In genomic region chr3:194824100-194824499, GRCh38 we compare ENCODE assay signal across 21 cellular contexts.
DNase-seq lines count a peak whose midpoint lies in the region; ATAC-seq, FAIRE-seq and TF ChIP-seq lines count a peak whose summit lies in the region.
"Had no signal": no experiment of that assay in that cellular context is flagged by ENCODE, and none has a peak within 500 bp of the region (broad histone marks: within the 10 kb centered on the region; RNA-seq: fewer than 3 reads in every experiment).

No MANE protein-coding gene starts in this region.

- H3K36me3 Mint-ChIP-seq in astrocyte (ENCODE audit: low read depth, unreplicated experiment), result peaks cover 2% of the 10 kb centered on the region
- H3K36me3 Mint-ChIP-seq in stimulated activated naive B cell treated with anti-CD40 and anti-IgM and Interleukin-4, amounts not matched to agents 10 μg/mL and 1 μg/mL and 100 μg/mL, for 72 hours, result peaks cover 0 to 2% of the 10 kb centered on the region in 2 donors
- H3K36me3 Mint-ChIP-seq in activated CD8-positive, alpha-beta T cell treated with anti-CD3 and anti-CD28 coated beads for 36 hours (ENCODE audit: low read depth), result no peaks in the 10 kb centered on the region

- peaks cover 3% of the 10 kb centered on the region for H3K4me1 Mint-ChIP-seq in astrocyte (ENCODE audit: low read depth, unreplicated experiment)
- H3K4me1 Mint-ChIP-seq in stimulated activated naive B cell treated with anti-CD40 and anti-IgM and Interleukin-4, amounts not matched to agents 10 μg/mL and 1 μg/mL and 100 μg/mL, for 72 hours, result peaks cover 0 to 2% of the 10 kb centered on the region in 2 donors
- no peaks in the 10 kb centered on the region for H3K4me1 Mint-ChIP-seq in activated CD8-positive, alpha-beta T cell treated with anti-CD3 and anti-CD28 coated beads for 36 hours (ENCODE audit: low read depth)

- no peak overlapping the region for H2AFZ ChIP-seq in astrocyte (ENCODE audit: low read depth, low read length)
- H2AFZ ChIP-seq: GM23248 had no signal

- H3K79me2 ChIP-seq in astrocyte (ENCODE audit: insufficient read depth, low read length), result no peaks in the 10 kb centered on the region

- WGBS in heart left ventricle, 4 donors, result 47 to 53% (median 49%) methylated on average over 4 of the region's 4 CpGs

- H3K27me3 Mint-ChIP-seq in astrocyte (ENCODE audit: low read depth, unreplicated experiment), result peaks cover 45% of the 10 kb centered on the region
- peaks cover 0 to 11% of the 10 kb centered on the region in 2 donors for H3K27me3 Mint-ChIP-seq in stimulated activated naive B cell treated with anti-CD40 and anti-IgM and Interleukin-4, amounts not matched to agents 10 μg/mL and 1 μg/mL and 100 μg/mL, for 72 hours
- H3K27me3 Mint-ChIP-seq in activated CD8-positive, alpha-beta T cell treated with anti-CD3 and anti-CD28 coated beads for 36 hours, result no peaks in the 10 kb centered on the region

- H3K27ac ChIP-seq in heart left ventricle (peak overlapping the region in 10 of 12 donors; percentile 22 to 91 (median 83)), astrocyte (ENCODE audit: low read depth, low read length) (no peak overlapping the region)
- H3K27ac ChIP-seq: C4-2B, GM23248 had no signal

- CTCF ChIA-PET in activated CD8-positive, alpha-beta T cell treated with anti-CD3 and anti-CD28 coated beads for 36 hours (lab: Charles Lee), result no interaction called here

- no peak for TF ChIP-seq CTCF in heart left ventricle (IDR thresholded peaks at IDR 0.05)
- no peak for TF ChIP-seq CTCF in astrocyte (IDR thresholded peaks at IDR 0.05; ENCODE audit: insufficient read depth, low read depth, low read length)
- no peak for TF ChIP-seq CTCF in mucosa of descending colon (IDR thresholded peaks at IDR 0.05)
- no peak for TF ChIP-seq CTCF in activated CD8-positive, alpha-beta T cell treated with anti-CD3 and anti-CD28 coated beads for 36 hours (IDR thresholded peaks at IDR 0.05)

- H3K4me1 ChIP-seq in heart left ventricle (peaks cover 3 to 28% (median 19%) of the 10 kb centered on the region in 12 donors), astrocyte (ENCODE audit: insufficient read depth, low read length) (peaks cover 11% of the 10 kb centered on the region), mucosa of descending colon (ENCODE audit: low read depth) (no peaks in the 10 kb centered on the region)

- H3K27me3 ChIP-seq in heart left ventricle, result no peaks in the 10 kb centered on the region
- peaks cover 18% of the 10 kb centered on the region for H3K27me3 ChIP-seq in astrocyte (ENCODE audit: insufficient read depth, low read length)

- no peaks in the 10 kb centered on the region for H4K20me1 ChIP-seq in astrocyte (ENCODE audit: insufficient read depth, low read length)

- POLR2A ChIA-PET in activated CD8-positive, alpha-beta T cell treated with anti-CD3 and anti-CD28 coated beads for 36 hours (lab: Charles Lee), result no interaction called here

- peak overlapping the region; percentile 35 for H3K4me2 ChIP-seq in astrocyte (ENCODE audit: low read length)

- DNase-seq in heart left ventricle (no peak), cardiac septum (ENCODE audit: low spot score) (no peak), astrocyte (ENCODE audit: low read depth) (no peak), mucosa of descending colon (no peak), NCI-H1694 treated with DMSO at 0.1 percent for 48 hours (lab: John Stamatoyannopoulos, UW) (no peak)
- DNase-seq in stimulated activated naive B cell treated with anti-CD40 and anti-IgM and Interleukin-4, amounts not matched to agents 10 μg/mL and 1 μg/mL and 100 μg/mL, for 72 hours, result no peak
- no peak for DNase-seq in activated CD8-positive, alpha-beta T cell treated with anti-CD3 and anti-CD28 coated beads for 36 hours
- DNase-seq: GF-D8, HCEC 1CT, NCI-H1092, NCI-H146, NCI-H2081 treated with DMSO at 0.1 percent for 48 hours, NCI-H2227 treated with DMSO at 0.1 percent for 48 hours, NCI-H524 had no signal

- intact Hi-C loops in heart left ventricle (cut with DNase I) (loop anchor here in 1 of 10 donors (2.0 kb wide), 1 partner anchor 47 kb away; no protein-coding TSS in a partner anchor), cardiac septum (cut with DNase I) (loop anchor here (2.0 kb wide), 3 partner anchors 39 to 257 kb away; no protein-coding TSS in a partner anchor), mucosa of descending colon (cut with DNase I, micrococcal nuclease) (no loop called here)
- intact Hi-C loops in activated CD8-positive, alpha-beta T cell treated with anti-CD3 and anti-CD28 coated beads for 36 hours (cut with micrococcal nuclease), result no loop called here

- H3K4me3 ChIP-seq in heart left ventricle (no peak overlapping the region), astrocyte (ENCODE audit: insufficient read depth, low read depth, low read length) (no peak overlapping the region), mucosa of descending colon (no peak overlapping the region)
- H3K4me3 ChIP-seq: GM23248 had no signal

- H3K4me3 Mint-ChIP-seq in astrocyte (ENCODE audit: unreplicated experiment), result no peak overlapping the region
- H3K4me3 Mint-ChIP-seq in stimulated activated naive B cell treated with anti-CD40 and anti-IgM and Interleukin-4, amounts not matched to agents 10 μg/mL and 1 μg/mL and 100 μg/mL, for 72 hours, result no peak overlapping the region
- no peak overlapping the region for H3K4me3 Mint-ChIP-seq in activated CD8-positive, alpha-beta T cell treated with anti-CD3 and anti-CD28 coated beads for 36 hours

- TF ChIP-seq POLR2A in heart left ventricle (IDR thresholded peaks at IDR 0.05), result no peak

- H3K9ac ChIP-seq in astrocyte (ENCODE audit: low read length), result no peak overlapping the region
- H3K9ac ChIP-seq: GM23248 had no signal

- H3K36me3 ChIP-seq in heart left ventricle (no peaks in the 10 kb centered on the region), astrocyte (ENCODE audit: insufficient read depth, low read length) (no peaks in the 10 kb centered on the region), mucosa of descending colon (ENCODE audit: low read depth) (no peaks in the 10 kb centered on the region)

- H3K9me3 ChIP-seq in heart left ventricle, result no peaks in the 10 kb centered on the region
- H3K9me3 ChIP-seq in astrocyte (ENCODE audit: insufficient read depth, low read depth, low read length), result no peaks in the 10 kb centered on the region
- no peaks in the 10 kb centered on the region for H3K9me3 ChIP-seq in mucosa of descending colon

- no peak overlapping the region for H3K27ac Mint-ChIP-seq in astrocyte (ENCODE audit: unreplicated experiment)
- H3K27ac Mint-ChIP-seq in stimulated activated naive B cell treated with anti-CD40 and anti-IgM and Interleukin-4, amounts not matched to agents 10 μg/mL and 1 μg/mL and 100 μg/mL, for 72 hours, result peak overlapping the region; percentile 63
- H3K27ac Mint-ChIP-seq in activated CD8-positive, alpha-beta T cell treated with anti-CD3 and anti-CD28 coated beads for 36 hours, result no peak overlapping the region

- H3K9me3 Mint-ChIP-seq in astrocyte (ENCODE audit: unreplicated experiment), result peaks cover 6% of the 10 kb centered on the region
- no peaks in the 10 kb centered on the region for H3K9me3 Mint-ChIP-seq in stimulated activated naive B cell treated with anti-CD40 and anti-IgM and Interleukin-4, amounts not matched to agents 10 μg/mL and 1 μg/mL and 100 μg/mL, for 72 hours
- H3K9me3 Mint-ChIP-seq in activated CD8-positive, alpha-beta T cell treated with anti-CD3 and anti-CD28 coated beads for 36 hours, result no peaks in the 10 kb centered on the region

- ATAC-seq in heart left ventricle, result peak in 1 of 4 donors; percentile 7
- peak; percentile 39 for ATAC-seq in mucosa of descending colon
- ATAC-seq in stimulated activated naive B cell treated with anti-CD40 and anti-IgM and Interleukin-4, amounts not matched to agents 10 μg/mL and 1 μg/mL and 100 μg/mL, for 72 hours (replicated peaks), result no peak
- ATAC-seq in activated CD8-positive, alpha-beta T cell treated with anti-CD3 and anti-CD28 coated beads for 36 hours, result no peak
- ATAC-seq in HG03457 (IDR thresholded peaks at IDR 0.05; ENCODE audit: unreplicated experiment), result no peak

- no peak for FAIRE-seq in astrocyte (lab: Jason Lieb, UNC)
- FAIRE-seq: A204.1, GM12891, GM18507, RCC 7860 had no signal
